Comparison of ENCODE assay signal across 7 cellular contexts in the genomic region with DNA sequence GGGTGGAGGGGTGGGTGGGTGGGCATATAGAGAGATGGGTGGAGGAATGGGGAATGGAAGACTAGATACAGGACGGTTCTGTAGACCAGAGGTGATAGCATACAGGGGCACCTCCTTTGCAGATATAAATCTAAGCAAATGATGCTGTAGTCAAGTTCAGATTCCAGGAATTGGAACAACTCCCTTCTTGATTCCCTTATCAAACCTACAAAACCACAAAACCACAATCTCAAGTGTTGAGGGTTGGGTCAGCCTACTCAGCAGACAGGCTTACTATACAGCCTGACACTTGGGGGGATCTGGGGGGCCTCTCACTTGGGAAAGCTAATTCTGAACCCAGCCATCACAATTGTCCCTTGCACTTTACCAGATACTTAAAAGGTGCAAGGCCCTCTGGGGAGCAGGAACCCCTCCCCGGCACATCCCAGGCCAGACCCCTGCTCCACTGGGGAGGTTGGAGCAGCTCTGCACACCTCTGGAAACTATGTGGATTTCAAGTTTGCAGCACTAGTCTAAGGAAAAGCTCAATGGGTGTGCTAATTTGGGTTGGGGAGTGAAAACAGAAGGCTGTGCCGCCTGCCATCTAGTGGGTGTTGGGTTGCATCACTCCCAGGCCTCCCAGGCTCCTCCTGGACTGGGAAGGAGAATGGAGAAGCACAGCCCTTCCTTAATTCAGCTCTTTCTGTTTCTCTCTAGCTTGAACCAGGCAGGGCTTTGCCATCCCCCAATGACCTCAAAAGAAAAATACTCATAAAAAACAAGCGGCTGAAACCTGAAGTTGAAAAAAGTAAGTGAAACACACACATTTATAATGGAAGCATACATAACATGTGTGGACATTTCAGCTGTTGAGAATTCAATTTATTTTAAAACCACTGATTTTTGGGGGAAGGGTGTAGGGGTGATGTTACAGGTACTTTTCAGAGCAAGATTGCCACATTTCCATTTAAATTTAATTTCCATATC.
DNase-seq lines count a peak whose midpoint lies in the region; ATAC-seq, FAIRE-seq and TF ChIP-seq lines count a peak whose summit lies in the region.

No MANE protein-coding gene starts in this region.

- H3K4me1 ChIP-seq in K562 (replicated peaks in 1 of 2; ENCODE audit: control insufficient read depth in 2 of 2, insufficient read depth in 2 of 2, low read length in 2 of 2) (no peaks in the 10 kb centered on the region), iPS DF 6.9 (ENCODE audit: control insufficient read depth, insufficient read depth, low read length) (0 out of 2 replicates have a peak, but pooled peaks cover 1% of the 10 kb centered on the region)

- no peak for FAIRE-seq in K562 (lab: Jason Lieb, UNC)

- TF ChIP-seq POLR2A in K562 (conservative IDR thresholded peaks at IDR 0.05) = no peak

- no peaks in the 10 kb centered on the region for H3K79me2 ChIP-seq in K562 (ENCODE audit: control insufficient read depth, insufficient read depth, low read length)

- no peak overlapping the region for H3K4me2 ChIP-seq in K562 (ENCODE audit: insufficient read depth, low read length)

- TF ChIP-seq CTCF in K562 (IDR thresholded peaks at IDR 0.05 in 2 of 3, conservative IDR thresholded peaks at IDR 0.05 in 1 of 3; ENCODE audit: insufficient read depth in 2 of 3, low read depth in 1 of 3, low read length in 3 of 3) = peak; percentile 37 to 54 (median 52)

- no peaks in the 10 kb centered on the region for H4K20me1 ChIP-seq in K562 (replicated peaks; ENCODE audit: control insufficient read depth, insufficient read depth, low read length)

- no peaks in the 10 kb centered on the region for H3K9me1 ChIP-seq in K562 (ENCODE audit: control insufficient read depth, insufficient read depth, low read length)

- in situ Hi-C loops in K562 (cut with MboI) = no loop called here

- intact Hi-C loops in K562 (cut with micrococcal nuclease) = no loop called here

- peak; percentile 40 to 57 for TF ChIP-seq RAD21 in K562 (CRISPR knock-in tag; conservative IDR thresholded peaks at IDR 0.05 in 1 of 2, IDR thresholded peaks at IDR 0.05 in 1 of 2)

- no peaks in the 10 kb centered on the region for H3K27me3 ChIP-seq in K562 (ENCODE audit: control insufficient read depth in 2 of 2, insufficient read depth in 2 of 2, low read length in 2 of 2)
- no peaks in the 10 kb centered on the region for H3K27me3 ChIP-seq in iPS DF 6.9 (ENCODE audit: control insufficient read depth, insufficient read depth, low read length)

- DNase-seq in GM04504 (ENCODE audit: low read depth) (peak; percentile 28), NCI-H460 (ENCODE audit: extremely low read depth, low read depth) (peak; percentile 48), K562 (ENCODE audit: extremely low read depth in 1 of 4, low spot score in 3 of 4) (peak; percentile 6 to 39 (median 24)), iPS DF 6.9 (ENCODE audit: low read depth, low spot score) (peak; percentile 41), stromal cell of bone marrow (ENCODE audit: low read depth) (peak; percentile 62)
- no peak for DNase-seq in activated naive CD4-positive, alpha-beta T cell (lab: John Stamatoyannopoulos, UW)

- H3K9ac ChIP-seq in K562 (ENCODE audit: insufficient read depth in 1 of 2, low read depth in 2 of 2, low read length in 2 of 2) = no peak overlapping the region

- no peak overlapping the region for H3K27ac ChIP-seq in K562 (ENCODE audit: extremely low read depth, low read depth, low read length)
- no peak overlapping the region for H3K27ac ChIP-seq in iPS DF 6.9 (ENCODE audit: low read length)

- POLR2A ChIA-PET in K562 (lab: Yijun Ruan, JAX) = interaction anchor here (0.6 kb wide), 1 partner anchor 63 kb away, joined by 3 read pairs; no protein-coding TSS in a partner anchor

- H2AFZ ChIP-seq in K562 (ENCODE audit: low read depth, low read length) = no peak overlapping the region

- peak; percentile 48 for ATAC-seq in HG02678 (IDR thresholded peaks at IDR 0.05; ENCODE audit: unreplicated experiment)
- ATAC-seq in K562 = peak; percentile 85

- no TSS peak for BruUV-seq in K562 (replicated peaks; lab: Mats Ljungman, UMichigan)

- H3K9me3 ChIP-seq in K562 (replicated peaks; ENCODE audit: control insufficient read depth, insufficient read depth, low read depth, low read length) = no peaks in the 10 kb centered on the region
- no peaks in the 10 kb centered on the region for H3K9me3 ChIP-seq in iPS DF 6.9 (ENCODE audit: control insufficient read depth, insufficient read depth, low read length)

- no peak for TF ChIP-seq EP300 in K562 (IDR thresholded peaks at IDR 0.05; ENCODE audit: low read length)

- CTCF ChIA-PET in K562 (lab: Yijun Ruan, JAX; ENCODE audit: low intra/inter-chr PET ratio) = no interaction called here

- no peak overlapping the region for H3K4me3 ChIP-seq in K562
- H3K4me3 ChIP-seq in iPS DF 6.9 (ENCODE audit: low read length) = no peak overlapping the region

- H3K36me3 ChIP-seq in K562 (ENCODE audit: control insufficient read depth, insufficient read depth, low read length) (no peaks in the 10 kb centered on the region), iPS DF 6.9 (ENCODE audit: control insufficient read depth, insufficient read depth, low read length) (no peaks in the 10 kb centered on the region; the same call in 1 of the 2 replicates)

- WGBS in K562 (ENCODE audit: insufficient coverage, low coverage, missing lambda C conversion rate) = 0% methylated on average over 1 of the region's 4 CpGs
- WGBS in iPS DF 6.9 (ENCODE audit: insufficient coverage, insufficient read length) = no CpG with 5 or more reads among the region's 4 CpGs

TF ChIP-seq in K562, 482 proteins besides CTCF, POLR2A, EP300 and RAD21 (continues in another document):
- TF ChIP-seq EWSR1 (IDR thresholded peaks at IDR 0.05; ENCODE audit: borderline replicate concordance, low read depth, partially characterized antibody) (no peak), SMC3 (conservative IDR thresholded peaks at IDR 0.05; ENCODE audit: insufficient read depth, low read depth, low read length) (peak; percentile 31; the same call in 1 of the 2 replicates), ESRRA (IDR thresholded peaks at IDR 0.05; ENCODE audit: borderline replicate concordance, low read depth) (peak; percentile 66; the same call in 1 of the 2 replicates), SRSF1 (IDR thresholded peaks at IDR 0.05; ENCODE audit: low read depth, low read length) (no peak)
- TF ChIP-seq, protein P1, sequence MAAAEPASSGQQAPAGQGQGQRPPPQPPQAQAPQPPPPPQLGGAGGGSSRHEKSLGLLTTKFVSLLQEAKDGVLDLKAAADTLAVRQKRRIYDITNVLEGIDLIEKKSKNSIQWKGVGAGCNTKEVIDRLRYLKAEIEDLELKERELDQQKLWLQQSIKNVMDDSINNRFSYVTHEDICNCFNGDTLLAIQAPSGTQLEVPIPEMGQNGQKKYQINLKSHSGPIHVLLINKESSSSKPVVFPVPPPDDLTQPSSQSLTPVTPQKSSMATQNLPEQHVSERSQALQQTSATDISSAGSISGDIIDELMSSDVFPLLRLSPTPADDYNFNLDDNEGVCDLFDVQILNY (CRISPR knock-in tag; IDR thresholded peaks at IDR 0.05) = no peak
- TF ChIP-seq, protein P2, sequence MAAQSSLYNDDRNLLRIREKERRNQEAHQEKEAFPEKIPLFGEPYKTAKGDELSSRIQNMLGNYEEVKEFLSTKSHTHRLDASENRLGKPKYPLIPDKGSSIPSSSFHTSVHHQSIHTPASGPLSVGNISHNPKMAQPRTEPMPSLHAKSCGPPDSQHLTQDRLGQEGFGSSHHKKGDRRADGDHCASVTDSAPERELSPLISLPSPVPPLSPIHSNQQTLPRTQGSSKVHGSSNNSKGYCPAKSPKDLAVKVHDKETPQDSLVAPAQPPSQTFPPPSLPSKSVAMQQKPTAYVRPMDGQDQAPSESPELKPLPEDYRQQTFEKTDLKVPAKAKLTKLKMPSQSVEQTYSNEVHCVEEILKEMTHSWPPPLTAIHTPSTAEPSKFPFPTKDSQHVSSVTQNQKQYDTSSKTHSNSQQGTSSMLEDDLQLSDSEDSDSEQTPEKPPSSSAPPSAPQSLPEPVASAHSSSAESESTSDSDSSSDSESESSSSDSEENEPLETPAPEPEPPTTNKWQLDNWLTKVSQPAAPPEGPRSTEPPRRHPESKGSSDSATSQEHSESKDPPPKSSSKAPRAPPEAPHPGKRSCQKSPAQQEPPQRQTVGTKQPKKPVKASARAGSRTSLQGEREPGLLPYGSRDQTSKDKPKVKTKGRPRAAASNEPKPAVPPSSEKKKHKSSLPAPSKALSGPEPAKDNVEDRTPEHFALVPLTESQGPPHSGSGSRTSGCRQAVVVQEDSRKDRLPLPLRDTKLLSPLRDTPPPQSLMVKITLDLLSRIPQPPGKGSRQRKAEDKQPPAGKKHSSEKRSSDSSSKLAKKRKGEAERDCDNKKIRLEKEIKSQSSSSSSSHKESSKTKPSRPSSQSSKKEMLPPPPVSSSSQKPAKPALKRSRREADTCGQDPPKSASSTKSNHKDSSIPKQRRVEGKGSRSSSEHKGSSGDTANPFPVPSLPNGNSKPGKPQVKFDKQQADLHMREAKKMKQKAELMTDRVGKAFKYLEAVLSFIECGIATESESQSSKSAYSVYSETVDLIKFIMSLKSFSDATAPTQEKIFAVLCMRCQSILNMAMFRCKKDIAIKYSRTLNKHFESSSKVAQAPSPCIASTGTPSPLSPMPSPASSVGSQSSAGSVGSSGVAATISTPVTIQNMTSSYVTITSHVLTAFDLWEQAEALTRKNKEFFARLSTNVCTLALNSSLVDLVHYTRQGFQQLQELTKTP (IDR thresholded peaks at IDR 0.05; ENCODE audit: low read depth in 1 of 2, partially characterized antibody in 2 of 2) = no peak
- TF ChIP-seq, protein P3, sequence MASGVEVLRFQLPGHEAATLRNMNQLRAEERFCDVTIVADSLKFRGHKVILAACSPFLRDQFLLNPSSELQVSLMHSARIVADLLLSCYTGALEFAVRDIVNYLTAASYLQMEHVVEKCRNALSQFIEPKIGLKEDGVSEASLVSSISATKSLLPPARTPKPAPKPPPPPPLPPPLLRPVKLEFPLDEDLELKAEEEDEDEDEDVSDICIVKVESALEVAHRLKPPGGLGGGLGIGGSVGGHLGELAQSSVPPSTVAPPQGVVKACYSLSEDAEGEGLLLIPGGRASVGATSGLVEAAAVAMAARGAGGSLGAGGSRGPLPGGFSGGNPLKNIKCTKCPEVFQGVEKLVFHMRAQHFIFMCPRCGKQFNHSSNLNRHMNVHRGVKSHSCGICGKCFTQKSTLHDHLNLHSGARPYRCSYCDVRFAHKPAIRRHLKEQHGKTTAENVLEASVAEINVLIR (CRISPR knock-in tag; IDR thresholded peaks at IDR 0.05) = no peak

Comparison
In these comparisons a context has a peak if more than half of its experiments do, and no peak if none do; other contexts are left out.
1. DNase-seq: peak in GM04504 (single experiment), NCI-H460 (single experiment), K562 (4 of 4), iPS DF 6.9 (single experiment) and stromal cell of bone marrow (single experiment); none in activated naive CD4-positive, alpha-beta T cell (0 of 4).